18 cellular contexts compared by ENCODE assay signal in the genomic region with DNA sequence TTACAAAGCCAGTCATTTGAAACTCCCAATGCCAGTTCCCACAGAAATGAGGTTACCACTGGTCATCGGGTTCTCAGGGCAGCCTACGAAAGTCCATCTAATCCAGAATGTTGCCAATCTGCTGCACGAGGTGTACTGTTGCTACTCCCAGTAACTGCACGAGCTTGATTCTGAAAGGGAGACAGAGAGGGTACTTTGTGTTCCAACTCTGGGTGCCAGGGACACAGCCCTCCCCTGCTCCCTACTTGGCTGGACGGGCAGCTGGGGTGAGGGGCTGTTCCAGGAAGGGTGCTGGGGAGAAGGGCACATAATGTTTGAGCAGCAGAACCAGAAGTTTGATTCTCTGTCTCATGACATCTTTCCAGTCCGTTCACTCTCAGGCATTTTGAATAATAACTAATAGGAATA. TPM values are rescaled to one million over a fixed set of nuclear protein-coding genes. Genes with fewer than 3 reads are reported as not detected.
A peak's percentile ranks its signal among the peaks of the same experiment; 100 is the strongest.
DNase-seq lines count a peak whose midpoint lies in the region; ATAC-seq, FAIRE-seq and TF ChIP-seq lines count a peak whose summit lies in the region.
"Had no signal": no experiment of that assay in that cellular context is flagged by ENCODE, and none has a peak within 500 bp of the region (broad histone marks: within the 10 kb centered on the region; RNA-seq: fewer than 3 reads in every experiment).

No MANE protein-coding gene starts in this region.

- H3K79me2 ChIP-seq in astrocyte (ENCODE audit: insufficient read depth, low read length): no peaks in the 10 kb centered on the region

- no peak for FAIRE-seq in astrocyte (lab: Jason Lieb, UNC)
- FAIRE-seq: frontal cortex had no signal

- H3K36me3 ChIP-seq in astrocyte (ENCODE audit: insufficient read depth, low read length): no peaks in the 10 kb centered on the region
- H3K36me3 ChIP-seq: breast epithelium had no signal

- TF ChIP-seq CTCF in astrocyte (IDR thresholded peaks at IDR 0.05; ENCODE audit: insufficient read depth, low read depth, low read length) (no peak), nephron progenitor cell (IDR thresholded peaks at IDR 0.05) (no peak), GM10266 (IDR thresholded peaks at IDR 0.05; ENCODE audit: control insufficient read depth, insufficient read depth, low read depth, missing control alignments) (no peak)

- H3K4me1 ChIP-seq in astrocyte (ENCODE audit: insufficient read depth, low read length): peaks cover 3% of the 10 kb centered on the region
- H3K4me1 ChIP-seq: breast epithelium had no signal

- no peaks in the 10 kb centered on the region for H4K20me1 ChIP-seq in astrocyte (ENCODE audit: insufficient read depth, low read length)

- H3K36me3 Mint-ChIP-seq in astrocyte (ENCODE audit: low read depth, unreplicated experiment): no peaks in the 10 kb centered on the region
- H3K36me3 Mint-ChIP-seq in nephron progenitor cell (ENCODE audit: low read depth): no peaks in the 10 kb centered on the region
- H3K36me3 Mint-ChIP-seq: activated naive CD4-positive, alpha-beta T cell treated with anti-CD3 and anti-CD28 coated beads, Interleukin-2, amount 50 U/mL, for 72 hours; natural killer cell treated with Interleukin-12 subunit alpha and Interleukin-12 subunit beta and Interleukin-15 and Interleukin-18, amount 100 ng/mL, for 72 hours had no signal

- no peak overlapping the region for H2AFZ ChIP-seq in astrocyte (ENCODE audit: low read depth, low read length)

- H3K27ac ChIP-seq in astrocyte (ENCODE audit: low read depth, low read length) (no peak overlapping the region), temporal lobe (ENCODE audit: low read depth, low read length) (peak overlapping the region; percentile 44)
- H3K27ac ChIP-seq: breast epithelium, KMS-11 had no signal

- H3K4me1 Mint-ChIP-seq in astrocyte (ENCODE audit: low read depth, unreplicated experiment) (peaks cover 3% of the 10 kb centered on the region), nephron progenitor cell (peaks cover 9% of the 10 kb centered on the region)

- DNase-seq in astrocyte (ENCODE audit: low read depth): no peak
- DNase-seq in left ventricle myocardium superior: peak; percentile 76
- no peak for DNase-seq in nephron progenitor cell
- DNase-seq in NCI-H2196 treated with DMSO at 0.1 percent for 48 hours (lab: John Stamatoyannopoulos, UW; ENCODE audit: unreplicated experiment): no peak
- no peak for DNase-seq in NCI-H187 treated with DMSO at 0.1 percent for 48 hours (lab: John Stamatoyannopoulos, UW)
- DNase-seq in GM10266 (ENCODE audit: extremely low spot score): no peak
- DNase-seq: mesendoderm; NCI-H2081 treated with DMSO at 0.1 percent for 48 hours; NCI-H526; stimulated activated naive CD4-positive, alpha-beta T cell treated with Interleukin-2 at 50 U/mL for 16 hours had no signal

- ATAC-seq in left ventricle myocardium superior: peak; percentile 98
- ATAC-seq in HG02642 (IDR thresholded peaks at IDR 0.05; ENCODE audit: poor library complexity, unreplicated experiment): no peak
- ATAC-seq: activated naive CD4-positive, alpha-beta T cell treated with anti-CD3 and anti-CD28 coated beads, Interleukin-2, amount 50 U/mL, for 72 hours; HCT116; natural killer cell treated with Interleukin-12 subunit alpha and Interleukin-12 subunit beta and Interleukin-15 and Interleukin-18, amount 100 ng/mL, for 72 hours had no signal

- H3K27ac Mint-ChIP-seq in astrocyte (ENCODE audit: unreplicated experiment) (peak overlapping the region; percentile 58), nephron progenitor cell (peak overlapping the region; percentile 32)
- H3K27ac Mint-ChIP-seq: activated naive CD4-positive, alpha-beta T cell treated with anti-CD3 and anti-CD28 coated beads, Interleukin-2, amount 50 U/mL, for 72 hours; natural killer cell treated with Interleukin-12 subunit alpha and Interleukin-12 subunit beta and Interleukin-15 and Interleukin-18, amount 100 ng/mL, for 72 hours had no signal

- no peak overlapping the region for H3K4me2 ChIP-seq in astrocyte (ENCODE audit: low read length)
- H3K4me2 ChIP-seq: KMS-11 had no signal

- intact Hi-C loops in left ventricle myocardium superior (cut with micrococcal nuclease): no loop called here

- H3K4me3 ChIP-seq in astrocyte (ENCODE audit: insufficient read depth, low read depth, low read length): no peak overlapping the region
- H3K4me3 ChIP-seq: breast epithelium had no signal

- H3K4me3 Mint-ChIP-seq in astrocyte (ENCODE audit: unreplicated experiment) (no peak overlapping the region), nephron progenitor cell (no peak overlapping the region)
- H3K4me3 Mint-ChIP-seq: natural killer cell treated with Interleukin-12 subunit alpha and Interleukin-12 subunit beta and Interleukin-15 and Interleukin-18, amount 100 ng/mL, for 72 hours had no signal

- no peaks in the 10 kb centered on the region for H3K9me3 ChIP-seq in astrocyte (ENCODE audit: insufficient read depth, low read depth, low read length)
- H3K9me3 ChIP-seq: breast epithelium had no signal

- no peaks in the 10 kb centered on the region for H3K9me3 Mint-ChIP-seq in astrocyte (ENCODE audit: unreplicated experiment)
- no peaks in the 10 kb centered on the region for H3K9me3 Mint-ChIP-seq in nephron progenitor cell
- H3K9me3 Mint-ChIP-seq: activated naive CD4-positive, alpha-beta T cell treated with anti-CD3 and anti-CD28 coated beads, Interleukin-2, amount 50 U/mL, for 72 hours; natural killer cell treated with Interleukin-12 subunit alpha and Interleukin-12 subunit beta and Interleukin-15 and Interleukin-18, amount 100 ng/mL, for 72 hours had no signal

- no peaks in the 10 kb centered on the region for H3K27me3 Mint-ChIP-seq in astrocyte (ENCODE audit: low read depth, unreplicated experiment)
- H3K27me3 Mint-ChIP-seq in nephron progenitor cell (ENCODE audit: low read depth, poor library complexity): peaks cover 16% of the 10 kb centered on the region

- H3K27me3 ChIP-seq in astrocyte (ENCODE audit: insufficient read depth, low read length): peaks cover 7% of the 10 kb centered on the region
- H3K27me3 ChIP-seq: breast epithelium had no signal

- H3K9ac ChIP-seq in astrocyte (ENCODE audit: low read length): no peak overlapping the region
- H3K9ac ChIP-seq: KMS-11 had no signal

RNA-seq across cellular contexts. Expression of gene OSBPL11, which starts 27.1 kb away (rescaled TPM):
- 15.7 and 17.0 TPM in 2 replicates for total RNA-seq in astrocyte
- 10.1 TPM for total RNA-seq in left ventricle myocardium superior
- total RNA-seq in temporal lobe: 17.7 TPM
